Comparison of ENCODE assay signal across 1 cellular context in genomic region chr3:141845407-141846049, GRCh38.
TF ChIP-seq lines count a peak whose summit lies in the region.

No MANE protein-coding gene starts in this region.

TF ChIP-seq in WTC11, 78 proteins besides CTCF, POLR2A, EP300 and RAD21 (continued from another document):
- TF ChIP-seq ARID4B (CRISPR knock-in tag; IDR thresholded peaks at IDR 0.05; ENCODE audit: borderline replicate concordance) (no peak), E2F5 (CRISPR knock-in tag; IDR thresholded peaks at IDR 0.05) (no peak)
TF ChIP-seq in WTC11: peak in this region for 0.
